Comparison of ENCODE assay signal across 16 cellular contexts in the genomic region with DNA sequence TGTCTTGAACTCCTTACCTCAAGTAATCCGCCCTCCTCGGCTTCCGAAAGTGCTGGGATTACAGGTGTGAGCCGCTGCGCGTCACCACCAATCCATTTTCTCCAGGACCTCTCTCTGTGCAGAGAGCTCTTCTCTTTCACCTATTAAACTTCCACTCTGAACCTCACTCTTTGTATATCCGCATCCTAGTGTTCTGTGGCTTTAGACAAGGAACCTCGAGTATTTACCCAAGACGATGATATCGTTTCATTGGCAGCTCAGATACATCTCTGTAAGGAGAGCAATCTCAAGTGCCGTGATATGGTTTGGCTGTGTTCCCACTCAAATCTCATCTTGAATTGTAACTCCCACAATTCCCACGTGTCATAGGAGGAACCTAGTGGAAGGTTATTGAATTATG. TPM values are rescaled to one million over a fixed set of nuclear protein-coding genes. Genes with fewer than 3 reads are reported as not detected.
DNase-seq lines count a peak whose midpoint lies in the region; ATAC-seq and TF ChIP-seq lines count a peak whose summit lies in the region.
"Had no signal": no experiment of that assay in that cellular context is flagged by ENCODE, and none has a peak within 500 bp of the region (broad histone marks: within the 10 kb centered on the region; RNA-seq: fewer than 3 reads in every experiment).

No MANE protein-coding gene starts in this region.

- intact Hi-C loops in left ventricle myocardium superior (cut with micrococcal nuclease), result no loop called here

- ATAC-seq in GM18870 (IDR thresholded peaks at IDR 0.05; ENCODE audit: unreplicated experiment) (no peak), left ventricle myocardium superior (no peak), GM18498 (IDR thresholded peaks at IDR 0.05; ENCODE audit: unreplicated experiment) (no peak)

- no peaks in the 10 kb centered on the region for H3K36me3 Mint-ChIP-seq in osteocyte (ENCODE audit: unreplicated experiment)

- H3K27ac Mint-ChIP-seq in osteocyte (ENCODE audit: unreplicated experiment), result no peak overlapping the region

- H3K4me1 Mint-ChIP-seq in osteocyte (ENCODE audit: unreplicated experiment), result no peaks in the 10 kb centered on the region

- no peak overlapping the region for H3K4me3 Mint-ChIP-seq in osteocyte (ENCODE audit: unreplicated experiment)

- H3K9me3 Mint-ChIP-seq in osteocyte (ENCODE audit: unreplicated experiment), result peaks cover 19% of the 10 kb centered on the region

- DNase-seq in DMS79 (lab: John Stamatoyannopoulos, UW) (peak; percentile 95), NCI-H187 (lab: John Stamatoyannopoulos, UW) (peak; percentile 11 to 53), NCI-H345 treated with DMSO at 0.1 percent for 48 hours (lab: John Stamatoyannopoulos, UW; ENCODE audit: unreplicated experiment) (peak; percentile 2), iris pigment epithelial cell (ENCODE audit: low read depth) (peak; percentile 12), osteocyte (ENCODE audit: extremely low spot score, unreplicated experiment) (no peak), left ventricle myocardium superior (no peak)
- DNase-seq: C1 segment of cervical spinal cord, GOT3, NCI-H1048, NCI-H1694 treated with DMSO at 0.1 percent for 48 hours, NCI-H510A, NCI-H82, Peyer's patch, SHP77 treated with DMSO at 0.1 percent for 48 hours had no signal

- TF ChIP-seq CTCF in osteocyte (IDR thresholded peaks at IDR 0.05), result no peak

- peaks cover 16% of the 10 kb centered on the region for H3K27me3 Mint-ChIP-seq in osteocyte (ENCODE audit: unreplicated experiment)

RNA-seq across cellular contexts. Expression of a gene that starts 15.1 kb away (rescaled TPM):
- total RNA-seq in osteocyte, result 37.9 and 43.3 TPM in 2 replicates
- 45.2 TPM for total RNA-seq in left ventricle myocardium superior

RNA-seq across cellular contexts. Expression of a gene that starts 31.9 kb away (rescaled TPM):
- total RNA-seq in osteocyte (26.3 and 28.3 TPM in 2 replicates), left ventricle myocardium superior (24.8 TPM)

RNA-seq across cellular contexts. Expression of a gene that starts 59.7 kb away (rescaled TPM):
- total RNA-seq in osteocyte, result 24.5 and 25.8 TPM in 2 replicates
- total RNA-seq in left ventricle myocardium superior, result 9.8 TPM

Comparison
In these comparisons a context has a peak if more than half of its experiments do, and no peak if none do; other contexts are left out.
1. DNase-seq: peak in DMS79 (single experiment), NCI-H187 (2 of 2), NCI-H345 treated with DMSO at 0.1 percent for 48 hours (single experiment) and iris pigment epithelial cell (single experiment); none in osteocyte (single experiment) and left ventricle myocardium superior (single experiment).